In genomic region chr17:10249271-10250010, GRCh38 we compare ENCODE assay signal across 25 cellular contexts. TPM values are rescaled to one million over a fixed set of nuclear protein-coding genes. Genes with fewer than 3 reads are reported as not detected.
A peak's percentile ranks its signal among the peaks of the same experiment; 100 is the strongest.
DNase-seq lines count a peak whose midpoint lies in the region; FAIRE-seq and TF ChIP-seq lines count a peak whose summit lies in the region.
"Had no signal": no experiment of that assay in that cellular context is flagged by ENCODE, and none has a peak within 500 bp of the region (broad histone marks: within the 10 kb centered on the region; RNA-seq: fewer than 3 reads in every experiment).

No MANE protein-coding gene starts in this region.

- H2AFZ ChIP-seq in astrocyte (ENCODE audit: low read depth, low read length) (no peak overlapping the region), hepatocyte (no peak overlapping the region)

- H3K9ac ChIP-seq in astrocyte (ENCODE audit: low read length) = no peak overlapping the region
- H3K9ac ChIP-seq: BLaER1 treated with 17β-estradiol and CSF1 and Interleukin-3, amounts not matched to agents 10 nM and 100 nM had no signal

- no peaks in the 10 kb centered on the region for H3K36me3 Mint-ChIP-seq in astrocyte (ENCODE audit: low read depth, unreplicated experiment)
- no peaks in the 10 kb centered on the region for H3K36me3 Mint-ChIP-seq in nephron (ENCODE audit: low read depth)
- H3K36me3 Mint-ChIP-seq: CD14-positive monocyte; CD8-positive, alpha-beta memory T cell had no signal

- no peaks in the 10 kb centered on the region for H3K36me3 ChIP-seq in astrocyte (ENCODE audit: insufficient read depth, low read length)
- H3K36me3 ChIP-seq in hepatocyte (replicated peaks; ENCODE audit: insufficient read depth, low read depth) = no peaks in the 10 kb centered on the region
- H3K36me3 ChIP-seq: BE2C; BLaER1 treated with 17β-estradiol and CSF1 and Interleukin-3, amounts not matched to agents 10 nM and 100 nM had no signal

- H3K27me3 ChIP-seq in astrocyte (ENCODE audit: insufficient read depth, low read length) (no peaks in the 10 kb centered on the region), hepatocyte (no peaks in the 10 kb centered on the region)
- H3K27me3 ChIP-seq: BE2C; BLaER1 treated with 17β-estradiol and CSF1 and Interleukin-3, amounts not matched to agents 10 nM and 100 nM had no signal

- H3K9me3 Mint-ChIP-seq in astrocyte (ENCODE audit: unreplicated experiment) = no peaks in the 10 kb centered on the region
- H3K9me3 Mint-ChIP-seq in nephron = no peaks in the 10 kb centered on the region
- H3K9me3 Mint-ChIP-seq: CD4-positive, alpha-beta T cell; CD8-positive, alpha-beta memory T cell had no signal

- H3K27ac Mint-ChIP-seq in astrocyte (ENCODE audit: unreplicated experiment) (peak overlapping the region; percentile 15), nephron (peak overlapping the region in 2 of 3 experiments; percentile 25 to 54)
- H3K27ac Mint-ChIP-seq: CD14-positive monocyte; CD4-positive, alpha-beta T cell; CD8-positive, alpha-beta memory T cell had no signal

- FAIRE-seq in astrocyte (lab: Jason Lieb, UNC) = no peak
- FAIRE-seq: A204.1, D721Med, GM12892 had no signal

- H3K9me3 ChIP-seq in astrocyte (ENCODE audit: insufficient read depth, low read depth, low read length) (no peaks in the 10 kb centered on the region), hepatocyte (ENCODE audit: low read depth) (no peaks in the 10 kb centered on the region)
- H3K9me3 ChIP-seq: BE2C; BLaER1 treated with 17β-estradiol and CSF1 and Interleukin-3, amounts not matched to agents 10 nM and 100 nM had no signal

- H3K4me3 Mint-ChIP-seq in astrocyte (ENCODE audit: unreplicated experiment) (no peak overlapping the region), nephron (no peak overlapping the region)
- H3K4me3 Mint-ChIP-seq: CD14-positive monocyte; CD4-positive, alpha-beta T cell; CD8-positive, alpha-beta memory T cell had no signal

- WGBS in hepatocyte (ENCODE audit: low lambda C conversion rate, missing lambda C conversion rate) = 68% methylated on average over 3 of the region's 3 CpGs

- H3K4me1 ChIP-seq in astrocyte (ENCODE audit: insufficient read depth, low read length) (no peaks in the 10 kb centered on the region), hepatocyte (ENCODE audit: insufficient read depth) (no peaks in the 10 kb centered on the region)
- H3K4me1 ChIP-seq: BE2C had no signal

- H3K4me2 ChIP-seq in astrocyte (ENCODE audit: low read length) = no peak overlapping the region
- peak overlapping the region; percentile 4 for H3K4me2 ChIP-seq in hepatocyte

- H3K4me3 ChIP-seq in AG10803 (ENCODE audit: low read length) = no peak overlapping the region
- no peak overlapping the region for H3K4me3 ChIP-seq in astrocyte (ENCODE audit: insufficient read depth, low read depth, low read length)
- H3K4me3 ChIP-seq in hepatocyte = no peak overlapping the region
- H3K4me3 ChIP-seq: BLaER1 treated with 17β-estradiol and CSF1 and Interleukin-3, amounts not matched to agents 10 nM and 100 nM had no signal

- H3K9me2 ChIP-seq in hepatocyte (replicated peaks; ENCODE audit: insufficient read depth) = no peaks in the 10 kb centered on the region

- H3K27ac ChIP-seq in astrocyte (ENCODE audit: low read depth, low read length) (no peak overlapping the region), hepatocyte (peak overlapping the region; percentile 36)
- H3K27ac ChIP-seq: 22Rv1; BLaER1 treated with 17β-estradiol and CSF1 and Interleukin-3, amounts not matched to agents 10 nM and 100 nM had no signal

- TF ChIP-seq CTCF in AG10803 (conservative IDR thresholded peaks at IDR 0.05; ENCODE audit: low read length) (no peak), astrocyte (IDR thresholded peaks at IDR 0.05; ENCODE audit: insufficient read depth, low read depth, low read length) (no peak), hepatocyte (IDR thresholded peaks at IDR 0.05; ENCODE audit: poor library complexity) (no peak), nephron (IDR thresholded peaks at IDR 0.05; ENCODE audit: unreplicated experiment in 3 of 3) (no peak)

- no peaks in the 10 kb centered on the region for H4K20me1 ChIP-seq in astrocyte (ENCODE audit: insufficient read depth, low read length)
- no peaks in the 10 kb centered on the region for H4K20me1 ChIP-seq in hepatocyte (ENCODE audit: insufficient read depth, poor library complexity, severe bottlenecking)
- H4K20me1 ChIP-seq: BLaER1 treated with 17β-estradiol and CSF1 and Interleukin-3, amounts not matched to agents 10 nM and 100 nM had no signal

- no peaks in the 10 kb centered on the region for H3K79me2 ChIP-seq in astrocyte (ENCODE audit: insufficient read depth, low read length)
- no peaks in the 10 kb centered on the region for H3K79me2 ChIP-seq in hepatocyte

- DNase-seq in AG10803 (ENCODE audit: low read depth) (peak; percentile 55), astrocyte (ENCODE audit: low read depth) (no peak), hepatocyte (ENCODE audit: low spot score) (no peak), NCI-H2029 treated with DMSO at 0.1 percent for 48 hours (lab: John Stamatoyannopoulos, UW) (no peak), dermis blood vessel endothelial cell (no peak), KG1 (lab: John Stamatoyannopoulos, UW) (no peak), NCI-H2107 treated with DMSO at 0.1 percent for 48 hours (lab: John Stamatoyannopoulos, UW; ENCODE audit: unreplicated experiment) (no peak)
- DNase-seq: AML-193; BE2C; CD4-positive, alpha-beta T cell; CD8-positive, alpha-beta memory T cell; DMS 273 treated with DMSO at 0.1 percent for 48 hours; DMS79; EL; GF-D8; GOT3; H7; HCEC 1CT had no signal

- H3K27me3 Mint-ChIP-seq in astrocyte (ENCODE audit: low read depth, unreplicated experiment) (no peaks in the 10 kb centered on the region), nephron (ENCODE audit: low read depth) (no peaks in the 10 kb centered on the region)

- peaks cover 16% of the 10 kb centered on the region for H3K4me1 Mint-ChIP-seq in astrocyte (ENCODE audit: low read depth, unreplicated experiment)
- H3K4me1 Mint-ChIP-seq in nephron = peaks cover 8% of the 10 kb centered on the region

RNA-seq across cellular contexts. Expression of gene GAS7, which starts 51.0 kb away (rescaled TPM):
- total RNA-seq in astrocyte = 8.5 and 10.2 TPM in 2 replicates
- 25.9 and 27.3 TPM in 2 replicates for total RNA-seq in hepatocyte
- 19.6 and 25.8 TPM in 2 replicates for polyA plus RNA-seq in hepatocyte
- 4.8 and 6.7 TPM in 2 replicates for total RNA-seq in dermis blood vessel endothelial cell
